ENCODE assay signal across 8 cellular contexts in genomic region chr9:128552153-128552743, GRCh38. TPM values are rescaled to one million over a fixed set of nuclear protein-coding genes. Genes with fewer than 3 reads are reported as not detected.
DNase-seq lines count a peak whose midpoint lies in the region; ATAC-seq and TF ChIP-seq lines count a peak whose summit lies in the region.

Gene SPTAN1 (plus strand): TSS chr9:128552587. CDS start chr9:128566741, 14,154 bp downstream.

- DNase-seq in DMS 273 (lab: John Stamatoyannopoulos, UW; ENCODE audit: unreplicated experiment) (peak; percentile 95), HuH-7 (ENCODE audit: low spot score) (peak; percentile 94), epithelial cell of esophagus (ENCODE audit: low read depth) (peak; percentile 89)
- peak; percentile 95 for DNase-seq in activated CD8-positive, alpha-beta memory T cell treated with anti-CD3 and anti-CD28 coated beads, Interleukin-2, amount 50 U/mL, for 48 hours
- DNase-seq in stimulated activated CD8-positive, alpha-beta memory T cell treated with anti-CD3 and anti-CD28 coated beads, Interleukin-2, amount 100 ng/mL, for 48 hours (ENCODE audit: low read depth in 2 of 2): peak; percentile 86 to 90

- H3K4me1 ChIP-seq in OCI-LY3 (ENCODE audit: low read length) (peaks cover 27% of the 10 kb centered on the region), mononuclear cell (ENCODE audit: insufficient read depth, low read length) (peaks cover 55% of the 10 kb centered on the region)

- ATAC-seq in GM21526 (IDR thresholded peaks at IDR 0.05; ENCODE audit: low FRiP score, unreplicated experiment): peak; percentile 74

- peak within 1 kb of the TSS; percentile 96 for H2AFZ ChIP-seq in OCI-LY3 (ENCODE audit: low read depth, low read length)

- peaks cover 35% of the 10 kb centered on the region for H3K79me2 ChIP-seq in OCI-LY3 (ENCODE audit: low read length)

- TF ChIP-seq CTCF in OCI-LY3 (IDR thresholded peaks at IDR 0.05; ENCODE audit: low read depth, low read length) (no peak), epithelial cell of esophagus (IDR thresholded peaks at IDR 0.05; ENCODE audit: insufficient read depth, low read depth, low read length, missing control alignments) (peak; percentile 1)

- peak within 1 kb of the TSS; percentile 94 for H3K4me3 ChIP-seq in OCI-LY3 (ENCODE audit: low read length)
- H3K4me3 ChIP-seq in epithelial cell of esophagus (ENCODE audit: low read length): peak within 1 kb of the TSS; percentile 90
- H3K4me3 ChIP-seq in mononuclear cell (ENCODE audit: low read length): peak within 1 kb of the TSS; percentile 80

- H3K27me3 ChIP-seq in OCI-LY3 (ENCODE audit: low read depth, low read length) (no peaks in the 10 kb centered on the region), mononuclear cell (ENCODE audit: insufficient read depth, low read length) (no peaks in the 10 kb centered on the region)

- 0 out of 2 replicates have a peak within 1 kb of the TSS, but pooled peaks have one; percentile 21 for H3K27ac ChIP-seq in OCI-LY3 (ENCODE audit: low read length)

- peak within 1 kb of the TSS; percentile 91 for H3K4me2 ChIP-seq in OCI-LY3 (ENCODE audit: low read length)

- H4K20me1 ChIP-seq in OCI-LY3 (ENCODE audit: insufficient read depth, low read length): peaks cover 27% of the 10 kb centered on the region; the same call in 1 of the 2 replicates

- no peaks in the 10 kb centered on the region for H3K9me3 ChIP-seq in OCI-LY3 (ENCODE audit: insufficient read depth, low read length)
- H3K9me3 ChIP-seq in mononuclear cell (ENCODE audit: low read depth, low read length): no peaks in the 10 kb centered on the region

- peaks cover 2% of the 10 kb centered on the region for H3K36me3 ChIP-seq in OCI-LY3 (replicated peaks; ENCODE audit: low read depth, low read length)

- H3K9ac ChIP-seq in OCI-LY3 (ENCODE audit: low read length): peak within 1 kb of the TSS; percentile 80

RNA-seq across cellular contexts. Expression of gene SPTAN1, which starts in this region (rescaled TPM):
- 200 TPM for total RNA-seq in mononuclear cell

Comparison
In these comparisons a context has a peak if more than half of its experiments do, and no peak if none do; other contexts are left out.
1. Peak in every context shown above with its lines: DNase-seq, ATAC-seq, H3K4me3 ChIP-seq and H3K27ac ChIP-seq.